In genomic region chr2:238784671-238785527, GRCh38 we compare ENCODE assay signal across 8 cellular contexts.
DNase-seq lines count a peak whose midpoint lies in the region; TF ChIP-seq lines count a peak whose summit lies in the region.

No MANE protein-coding gene starts in this region.

- no peaks in the 10 kb centered on the region for H3K9me3 ChIP-seq in OCI-LY1 (ENCODE audit: low read length)

- no peaks in the 10 kb centered on the region for H3K36me3 Mint-ChIP-seq in CD14-positive monocyte
- H3K36me3 Mint-ChIP-seq in HFFc6 (ENCODE audit: low read depth), result peaks cover 9% of the 10 kb centered on the region
- H3K36me3 Mint-ChIP-seq in activated T-cell treated with anti-CD3 and anti-CD28 coated beads, Interleukin-2, amount 50 U/mL, for 24 hours (ENCODE audit: low read depth), result no peaks in the 10 kb centered on the region

- H3K4me3 Mint-ChIP-seq in CD14-positive monocyte (no peak overlapping the region), HFFc6 (peak overlapping the region; percentile 72)
- no peak overlapping the region for H3K4me3 Mint-ChIP-seq in activated T-cell treated with anti-CD3 and anti-CD28 coated beads, Interleukin-2, amount 50 U/mL, for 24 hours

- DNase-seq in CD14-positive monocyte (ENCODE audit: low spot score), result no peak
- DNase-seq in HFFc6, result peak; percentile 74
- peak; percentile 70 for DNase-seq in activated T-cell treated with anti-CD3 and anti-CD28 coated beads, Interleukin-2, amount 50 U/mL, for 24 hours
- peak; percentile 77 for DNase-seq in fibroblast of pulmonary artery (ENCODE audit: low read depth)
- DNase-seq in nucleus accumbens (lab: John Stamatoyannopoulos, UW), result peak in 38 of 56 donors; percentile 5 to 83 (median 38)
- DNase-seq in stromal cell of bone marrow (ENCODE audit: low read depth), result peak; percentile 54
- DNase-seq in NCI-H187 treated with DMSO at 0.1 percent for 48 hours (lab: John Stamatoyannopoulos, UW), result no peak

- intact Hi-C loops in CD14-positive monocyte (cut with micrococcal nuclease), result loop anchor here (5.0 to 10.0 kb wide), 2 partner anchors 63 to 430 kb away; no protein-coding TSS in a partner anchor

- H3K36me3 ChIP-seq in OCI-LY1 (ENCODE audit: insufficient read depth, low read length), result no peaks in the 10 kb centered on the region

- no peaks in the 10 kb centered on the region for H3F3A ChIP-seq in OCI-LY1 (ENCODE audit: insufficient read depth, low read length)

- TF ChIP-seq CTCF in CD14-positive monocyte (IDR thresholded peaks at IDR 0.05) (peak; percentile 88), HFFc6 (IDR thresholded peaks at IDR 0.05) (peak; percentile 97), OCI-LY1 (IDR thresholded peaks at IDR 0.05; ENCODE audit: low read length) (peak; percentile 85), fibroblast of pulmonary artery (IDR thresholded peaks at IDR 0.05; ENCODE audit: low read length, missing control alignments) (peak; percentile 84)

- H3K4me3 ChIP-seq in OCI-LY1 (ENCODE audit: low read depth, low read length, poor library complexity, severe bottlenecking), result no peak overlapping the region
- no peak overlapping the region for H3K4me3 ChIP-seq in fibroblast of pulmonary artery (replicated peaks; ENCODE audit: low read depth, low read length)

- H2AFZ ChIP-seq in OCI-LY1 (ENCODE audit: low read length), result no peak overlapping the region

- peaks cover 5% of the 10 kb centered on the region for H3K27me3 ChIP-seq in OCI-LY1 (ENCODE audit: insufficient read depth, low read length)

- peaks cover 9 to 25% (median 18%) of the 10 kb centered on the region in 7 donors for H3K9me3 Mint-ChIP-seq in CD14-positive monocyte
- peaks cover 5% of the 10 kb centered on the region; the same call in 1 of the 2 replicates for H3K9me3 Mint-ChIP-seq in HFFc6
- no peaks in the 10 kb centered on the region for H3K9me3 Mint-ChIP-seq in activated T-cell treated with anti-CD3 and anti-CD28 coated beads, Interleukin-2, amount 50 U/mL, for 24 hours

- no peak overlapping the region for H3K4me2 ChIP-seq in OCI-LY1 (ENCODE audit: low read length)

- H3K4me1 Mint-ChIP-seq in CD14-positive monocyte, result peaks cover 6% of the 10 kb centered on the region
- peaks cover 60% of the 10 kb centered on the region for H3K4me1 Mint-ChIP-seq in HFFc6 (ENCODE audit: low read depth)
- H3K4me1 Mint-ChIP-seq in activated T-cell treated with anti-CD3 and anti-CD28 coated beads, Interleukin-2, amount 50 U/mL, for 24 hours (ENCODE audit: low read depth), result peaks cover 1% of the 10 kb centered on the region

- H3K4me1 ChIP-seq in OCI-LY1 (ENCODE audit: insufficient read depth, low read length, severe bottlenecking), result no peaks in the 10 kb centered on the region

- no peaks in the 10 kb centered on the region for H3K79me2 ChIP-seq in OCI-LY1 (ENCODE audit: insufficient read depth, low read length)

- no peak overlapping the region for H3K9ac ChIP-seq in OCI-LY1 (ENCODE audit: low read length)

- no peaks in the 10 kb centered on the region for H3K9me2 ChIP-seq in OCI-LY1 (ENCODE audit: low read depth, low read length)

- H3K27me3 Mint-ChIP-seq in CD14-positive monocyte (ENCODE audit: low read depth in 3 of 3) (peaks cover 0 to 7% (median 1%) of the 10 kb centered on the region in 3 donors), HFFc6 (ENCODE audit: insufficient read depth) (peaks cover 3% of the 10 kb centered on the region)
- peaks cover 28% of the 10 kb centered on the region for H3K27me3 Mint-ChIP-seq in activated T-cell treated with anti-CD3 and anti-CD28 coated beads, Interleukin-2, amount 50 U/mL, for 24 hours

- H4K20me1 ChIP-seq in OCI-LY1 (ENCODE audit: insufficient read depth, low read length), result no peaks in the 10 kb centered on the region

- H3K27ac Mint-ChIP-seq in CD14-positive monocyte (no peak overlapping the region), HFFc6 (peak overlapping the region; percentile 95)
- no peak overlapping the region for H3K27ac Mint-ChIP-seq in activated T-cell treated with anti-CD3 and anti-CD28 coated beads, Interleukin-2, amount 50 U/mL, for 24 hours

- H3K27ac ChIP-seq in OCI-LY1 (ENCODE audit: low read depth, low read length, poor library complexity, severe bottlenecking), result no peak overlapping the region

Comparison
In these comparisons a context has a peak if more than half of its experiments do, and no peak if none do; other contexts are left out.
1. DNase-seq: peak in HFFc6 (single experiment), activated T-cell treated with anti-CD3 and anti-CD28 coated beads, Interleukin-2, amount 50 U/mL, for 24 hours (single experiment), fibroblast of pulmonary artery (single experiment), nucleus accumbens (38 of 56) and stromal cell of bone marrow (single experiment); none in CD14-positive monocyte (single experiment) and NCI-H187 treated with DMSO at 0.1 percent for 48 hours (single experiment).
2. Peak in every context shown above with its lines, with median percentiles within 50 percentile points of each other: CTCF ChIP-seq.